Comparison of ENCODE assay signal across 9 cellular contexts in the genomic region with DNA sequence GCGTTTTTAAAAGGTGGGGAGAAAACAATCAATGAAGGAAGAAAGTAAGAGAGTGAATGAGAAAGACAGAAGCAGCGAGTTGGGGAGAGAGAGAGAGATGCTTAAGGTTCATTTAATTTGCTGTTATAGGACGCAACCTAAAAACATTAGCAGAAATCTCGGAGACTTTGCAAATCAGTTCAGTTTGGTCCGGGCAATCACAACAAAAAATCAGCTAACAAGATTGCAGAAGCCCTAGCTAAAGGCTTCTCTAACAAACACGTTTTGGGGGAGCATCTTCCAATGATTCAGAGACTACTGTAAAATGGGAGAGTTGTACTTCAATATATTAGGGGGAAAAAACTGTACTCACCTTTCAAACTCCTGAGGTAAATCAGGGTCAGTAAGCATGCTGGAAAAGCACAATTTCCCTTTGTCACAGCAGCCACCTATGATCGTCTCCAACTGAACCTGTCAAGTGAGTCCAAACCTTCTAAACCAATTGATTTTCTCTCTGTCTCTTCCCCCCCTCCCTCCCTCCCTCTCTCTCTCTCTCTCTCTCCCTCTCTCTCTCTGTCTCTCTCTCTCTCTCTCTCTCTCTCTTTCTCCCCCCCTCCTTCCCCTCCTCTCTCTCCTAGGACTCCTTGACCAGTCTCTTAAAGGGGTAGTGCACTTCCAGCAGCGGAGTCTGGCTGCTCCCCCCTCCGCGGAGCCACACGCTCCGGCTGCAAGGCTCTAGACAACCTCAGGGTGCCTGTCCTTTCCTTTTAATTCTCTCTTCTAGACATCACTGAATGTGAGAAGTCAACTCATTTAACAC. TPM values are rescaled to one million over a fixed set of nuclear protein-coding genes. Genes with fewer than 3 reads are reported as not detected.
DNase-seq lines count a peak whose midpoint lies in the region; ATAC-seq and TF ChIP-seq lines count a peak whose summit lies in the region.
"Had no signal": no experiment of that assay in that cellular context is flagged by ENCODE, and none has a peak within 500 bp of the region (broad histone marks: within the 10 kb centered on the region; RNA-seq: fewer than 3 reads in every experiment).

A gene (minus strand): TSS at position 459 of the 799 bp plus-strand sequence. CDS start 69 bp downstream, at position 390.

- H3K27ac Mint-ChIP-seq in mesothelial cell of epicardium = no peak within 1 kb of the TSS
- H3K27ac Mint-ChIP-seq: stimulated activated naive CD8-positive, alpha-beta T cell treated with anti-CD3 and anti-CD28 coated beads, Interleukin-15, Interleukin-2, amounts not matched to agents 100 ng/mL and 50 ng/mL, for 24 hours had no signal

- H3K36me3 Mint-ChIP-seq in mesothelial cell of epicardium = no peaks in the 10 kb centered on the region

- DNase-seq in DMS53 (lab: John Stamatoyannopoulos, UW) = peak; percentile 99
- DNase-seq in NCI-H524 (lab: John Stamatoyannopoulos, UW) = peak; percentile 92 to 93
- no peak for DNase-seq in epithelial cell of esophagus (ENCODE audit: low read depth)
- DNase-seq in mesothelial cell of epicardium (ENCODE audit: low spot score in 2 of 2, unreplicated experiment in 2 of 2) = no peak
- no peak for DNase-seq in stimulated activated naive CD4-positive, alpha-beta T cell (lab: John Stamatoyannopoulos, UW)
- DNase-seq in stimulated activated naive CD4-positive, alpha-beta T cell treated with Interleukin-2 at 50 U/mL for 16 hours (lab: John Stamatoyannopoulos, UW) = no peak

- H3K9me3 Mint-ChIP-seq in mesothelial cell of epicardium = no peaks in the 10 kb centered on the region
- H3K9me3 Mint-ChIP-seq: stimulated activated naive CD8-positive, alpha-beta T cell treated with anti-CD3 and anti-CD28 coated beads, Interleukin-15, Interleukin-2, amounts not matched to agents 100 ng/mL and 50 ng/mL, for 24 hours had no signal

- ATAC-seq in HG03159 (IDR thresholded peaks at IDR 0.05; ENCODE audit: unreplicated experiment) (no peak), GM21737 (IDR thresholded peaks at IDR 0.05; ENCODE audit: unreplicated experiment) (no peak)

- peaks cover 1% of the 10 kb centered on the region for H3K4me1 Mint-ChIP-seq in mesothelial cell of epicardium

- TF ChIP-seq CTCF in epithelial cell of esophagus (IDR thresholded peaks at IDR 0.05; ENCODE audit: insufficient read depth, low read depth, low read length, missing control alignments) (no peak), mesothelial cell of epicardium (IDR thresholded peaks at IDR 0.05; ENCODE audit: unreplicated experiment) (no peak)

- peak within 1 kb of the TSS; percentile 28 for H3K4me3 ChIP-seq in epithelial cell of esophagus (ENCODE audit: low read length)

- H3K4me3 Mint-ChIP-seq in mesothelial cell of epicardium = no peak within 1 kb of the TSS
- H3K4me3 Mint-ChIP-seq: stimulated activated naive CD8-positive, alpha-beta T cell treated with anti-CD3 and anti-CD28 coated beads, Interleukin-15, Interleukin-2, amounts not matched to agents 100 ng/mL and 50 ng/mL, for 24 hours had no signal

- H3K27me3 Mint-ChIP-seq in mesothelial cell of epicardium (ENCODE audit: low read depth) = peaks cover 1% of the 10 kb centered on the region

RNA-seq across cellular contexts. Expression of the gene that starts here (rescaled TPM):
- total RNA-seq in mesothelial cell of epicardium = 15.7 to 20.5 TPM (median 18.4 TPM) in 3 replicates

Comparison
In these comparisons a context has a peak if more than half of its experiments do, and no peak if none do; other contexts are left out.
1. DNase-seq: peak in DMS53 (single experiment) and NCI-H524 (2 of 2); none in epithelial cell of esophagus (single experiment), mesothelial cell of epicardium (0 of 2), stimulated activated naive CD4-positive, alpha-beta T cell (0 of 6) and stimulated activated naive CD4-positive, alpha-beta T cell treated with Interleukin-2 at 50 U/mL for 16 hours (single experiment).